1 cellular context compared by ENCODE assay signal in genomic region chr13:109933476-109933875, GRCh38.
TF ChIP-seq lines count a peak whose summit lies in the region.

No MANE protein-coding gene starts in this region.

TF ChIP-seq in WTC11, 78 proteins besides CTCF, POLR2A, EP300 and RAD21 (continued from another document):
- TF ChIP-seq ARID4B (CRISPR knock-in tag; IDR thresholded peaks at IDR 0.05; ENCODE audit: borderline replicate concordance) (no peak), IRF2 (CRISPR knock-in tag; IDR thresholded peaks at IDR 0.05; ENCODE audit: borderline replicate concordance, low read depth) (no peak), OVOL2 (CRISPR knock-in tag; IDR thresholded peaks at IDR 0.05; ENCODE audit: borderline replicate concordance) (no peak), CREM (CRISPR knock-in tag; IDR thresholded peaks at IDR 0.05) (no peak), ERG (CRISPR knock-in tag; IDR thresholded peaks at IDR 0.05) (no peak), CDX4 (CRISPR knock-in tag; IDR thresholded peaks at IDR 0.05; ENCODE audit: borderline replicate concordance) (no peak), SP1 (CRISPR knock-in tag; conservative IDR thresholded peaks at IDR 0.05) (no peak), MAX (CRISPR knock-in tag; IDR thresholded peaks at IDR 0.05) (no peak), STAT6 (CRISPR knock-in tag; conservative IDR thresholded peaks at IDR 0.05; ENCODE audit: low read depth) (no peak)
